ENCODE assay signal across 19 cellular contexts in genomic region chr21:35895598-35895997, GRCh38.
DNase-seq lines count a peak whose midpoint lies in the region; ATAC-seq, FAIRE-seq and TF ChIP-seq lines count a peak whose summit lies in the region.
"Had no signal": no experiment of that assay in that cellular context is flagged by ENCODE, and none has a peak within 500 bp of the region (broad histone marks: within the 10 kb centered on the region; RNA-seq: fewer than 3 reads in every experiment).

No MANE protein-coding gene starts in this region.

- in situ Hi-C loops in GM12878 (cut with MboI), result no loop called here

- H3K4me1 ChIP-seq in BLaER1 (peaks cover 12% of the 10 kb centered on the region), GM12878 (ENCODE audit: control insufficient read depth, insufficient read depth, low read length) (peaks cover 7% of the 10 kb centered on the region; the same call in 1 of the 2 replicates), testis (no peaks in the 10 kb centered on the region), heart left ventricle (no peaks in the 10 kb centered on the region)

- ATAC-seq in GM19372 (IDR thresholded peaks at IDR 0.05; ENCODE audit: low read depth, unreplicated experiment) (peak; percentile 32), HG03103 (IDR thresholded peaks at IDR 0.05; ENCODE audit: low read depth, unreplicated experiment) (peak; percentile 25), GM12878 (peak; percentile 54), heart left ventricle (no peak)

- no peaks in the 10 kb centered on the region for H3K79me2 ChIP-seq in GM12878 (ENCODE audit: control insufficient read depth, insufficient read depth, low read length)

- TF ChIP-seq CTCF in GM12878 (IDR thresholded peaks at IDR 0.05 in 2 of 3, conservative IDR thresholded peaks at IDR 0.05 in 1 of 3; ENCODE audit: control insufficient read depth in 2 of 3, extremely low read depth in 1 of 3, insufficient read depth in 1 of 3, low read depth in 3 of 3, low read length in 3 of 3) (no peak), testis (IDR thresholded peaks at IDR 0.05) (no peak), heart left ventricle (IDR thresholded peaks at IDR 0.05) (no peak)

- CTCF ChIA-PET in GM12878 (lab: Yijun Ruan, JAX), result interaction anchor here (1.1 kb wide), 1 partner anchor 132 kb away, joined by 3 read pairs; no protein-coding TSS in a partner anchor

- TF ChIP-seq POLR2A in GM12878 (IDR thresholded peaks at IDR 0.05; ENCODE audit: low read depth, low read length) (no peak), testis (IDR thresholded peaks at IDR 0.05) (no peak), heart left ventricle (IDR thresholded peaks at IDR 0.05) (no peak)

- BruUV-seq in GM12878 (replicated peaks; lab: Mats Ljungman, UMichigan), result no TSS peak

- H3K27me3 ChIP-seq in BLaER1 (no peaks in the 10 kb centered on the region), GM12878 (replicated peaks in 1 of 2; ENCODE audit: control insufficient read depth in 2 of 2, insufficient read depth in 2 of 2, low read length in 1 of 2) (no peaks in the 10 kb centered on the region), testis (no peaks in the 10 kb centered on the region), heart left ventricle (peaks cover 0 to 8% (median 0%) of the 10 kb centered on the region in 9 donors)

- no peak for FAIRE-seq in GM12878 (lab: Jason Lieb, UNC)

- H3K27ac ChIP-seq in BLaER1 (no peak overlapping the region), GM12878 (ENCODE audit: control insufficient read depth, insufficient read depth) (no peak overlapping the region), testis (no peak overlapping the region), heart left ventricle (no peak overlapping the region)
- H3K27ac ChIP-seq: KMS-11 had no signal

- H3K4me2 ChIP-seq in BLaER1, result peak overlapping the region; percentile 47
- peak overlapping the region; percentile 45; the same call in 1 of the 2 replicates for H3K4me2 ChIP-seq in GM12878 (ENCODE audit: control insufficient read depth, insufficient read depth)
- H3K4me2 ChIP-seq: KMS-11, SK-N-SH had no signal

- WGBS in GM12878 (ENCODE audit: insufficient coverage, insufficient replicate concordance, low lambda C conversion rate, missing lambda C conversion rate), result 6% methylated on average over 2 of the region's 2 CpGs
- 90 to 95% methylated on average over 2 of the region's 2 CpGs for WGBS in testis, 2 donors
- WGBS in heart left ventricle, 4 donors, result 88 to 100% (median 95%) methylated on average over 2 of the region's 2 CpGs

- no peak overlapping the region for H2AFZ ChIP-seq in GM12878 (ENCODE audit: control insufficient read depth, low read depth, low read length)

- no peaks in the 10 kb centered on the region for H3K36me3 ChIP-seq in BLaER1
- no peaks in the 10 kb centered on the region for H3K36me3 ChIP-seq in GM12878 (ENCODE audit: control insufficient read depth in 2 of 2, insufficient read depth in 2 of 2, low read length in 1 of 2)
- no peaks in the 10 kb centered on the region for H3K36me3 ChIP-seq in testis (ENCODE audit: low read depth, missing control alignments)
- H3K36me3 ChIP-seq in heart left ventricle, result no peaks in the 10 kb centered on the region

- H3K4me3 ChIP-seq in BLaER1 (no peak overlapping the region), GM12878 (no peak overlapping the region), testis (no peak overlapping the region), heart left ventricle (no peak overlapping the region)

- RAD21 ChIA-PET in GM12878 (lab: Charles Lee; ENCODE audit: unreplicated experiment), result no interaction called here

- DNase-seq in GM12878 (ENCODE audit: low read depth, low spot score), result no peak
- DNase-seq in testis, result no peak
- no peak for DNase-seq in activated T-cell treated with anti-CD3 and anti-CD28 coated beads, Interleukin-2, amount 50 U/mL, for 1 hour
- no peak for DNase-seq in heart left ventricle
- no peak for DNase-seq in NOMO-1 (lab: John Stamatoyannopoulos, UW; ENCODE audit: unreplicated experiment in 2 of 2)
- DNase-seq: 8988T; CD4-positive, alpha-beta memory T cell; DMS153; EL; NCI-H1092 treated with DMSO at 0.1 percent for 48 hours; NCI-H2081; NCI-H2171 treated with DMSO at 0.1 percent for 48 hours; NCI-H446 treated with DMSO at 0.1 percent for 48 hours; SHP77; SK-N-SH had no signal

- POLR2A ChIA-PET in GM12878 (lab: Charles Lee), result no interaction called here

- no peak overlapping the region for H3K9ac ChIP-seq in BLaER1
- H3K9ac ChIP-seq in GM12878 (ENCODE audit: control insufficient read depth, insufficient read depth, low read length), result no peak overlapping the region
- H3K9ac ChIP-seq: KMS-11, SK-N-SH had no signal

- H3K9me3 ChIP-seq in BLaER1 (no peaks in the 10 kb centered on the region), GM12878 (replicated peaks; ENCODE audit: control insufficient read depth, insufficient read depth, low read length) (no peaks in the 10 kb centered on the region), testis (no peaks in the 10 kb centered on the region), heart left ventricle (no peaks in the 10 kb centered on the region)
- H3K9me3 ChIP-seq: SK-N-SH had no signal

- SMC1A ChIA-PET in GM12878 (lab: Charles Lee; ENCODE audit: uncharacterized antibody, unreplicated experiment), result no interaction called here

- no peak for TF ChIP-seq RAD21 in GM12878 (IDR thresholded peaks at IDR 0.05; ENCODE audit: insufficient read depth, low read depth, low read length)

- TF ChIP-seq EP300 in GM12878 (IDR thresholded peaks at IDR 0.05; ENCODE audit: borderline replicate concordance in 1 of 2, control insufficient read depth in 1 of 2, low read depth in 2 of 2, low read length in 2 of 2), result no peak

- intact Hi-C loops in GM12878 (cut with micrococcal nuclease; ENCODE audit: unreplicated experiment) (no loop called here), testis (cut with DNase I; ENCODE audit: low total_unique reads) (no loop called here), heart left ventricle (cut with DNase I) (no loop called here)

- H4K20me1 ChIP-seq in BLaER1 (no peaks in the 10 kb centered on the region), GM12878 (ENCODE audit: control insufficient read depth, insufficient read depth) (no peaks in the 10 kb centered on the region)

TF ChIP-seq in GM12878, 131 proteins besides CTCF, POLR2A, EP300 and RAD21:
- TF ChIP-seq FOXM1 (IDR thresholded peaks at IDR 0.05; ENCODE audit: low read depth, low read length), result no peak
- no peak for TF ChIP-seq POU2F2 (IDR thresholded peaks at IDR 0.05; ENCODE audit: borderline replicate concordance, low read depth, low read length)
- no peak for TF ChIP-seq ESRRA (IDR thresholded peaks at IDR 0.05; ENCODE audit: low read length)
- no peak for TF ChIP-seq BRCA1 (IDR thresholded peaks at IDR 0.05; ENCODE audit: low read depth, low read length)
- no peak for TF ChIP-seq RB1 (IDR thresholded peaks at IDR 0.05; ENCODE audit: borderline replicate concordance)
- no peak for TF ChIP-seq ZNF384 (IDR thresholded peaks at IDR 0.05; ENCODE audit: borderline replicate concordance, low read depth, low read length)
- TF ChIP-seq MYB (IDR thresholded peaks at IDR 0.05; ENCODE audit: borderline replicate concordance, low read depth, low read length), result no peak
- TF ChIP-seq RUNX3 (IDR thresholded peaks at IDR 0.05; ENCODE audit: low read length), result peak; percentile 49
- no peak for TF ChIP-seq MXI1 (IDR thresholded peaks at IDR 0.05; ENCODE audit: low read depth, low read length)

Comparison
In these comparisons a context has a peak if more than half of its experiments do, and no peak if none do; other contexts are left out.
1. ATAC-seq: peak in GM19372 (single experiment), HG03103 (single experiment) and GM12878 (single experiment); none in heart left ventricle (0 of 4).